Comparison of ENCODE assay signal across 8 cellular contexts in genomic region chr11:27473017-27473406, GRCh38. TPM values are rescaled to one million over a fixed set of nuclear protein-coding genes. Genes with fewer than 3 reads are reported as not detected.
DNase-seq lines count a peak whose midpoint lies in the region; ATAC-seq and TF ChIP-seq lines count a peak whose summit lies in the region.

No MANE protein-coding gene starts in this region.

- H3K27ac ChIP-seq in lower lobe of right lung, result no peak overlapping the region
- peak overlapping the region; percentile 77 to 85 for H3K27ac ChIP-seq in tibial artery

- POLR2A ChIA-PET in activated CD4-positive, alpha-beta T cell treated with anti-CD3 and anti-CD28 coated beads, Interleukin-2, amount 10 ng/mL, durations not matched to agents 7 days and 5 days (lab: Charles Lee), result no interaction called here
- POLR2A ChIA-PET in MCF 10A (lab: Yijun Ruan, JAX), result interaction anchor here (0.6 to 5.2 kb wide), 37 partner anchors 9 to 548 kb away, joined by 3 to 55 read pairs (median 4); partner anchors contain the start of gene CCDC34

- ATAC-seq in lower lobe of right lung, result no peak
- no peak for ATAC-seq in HG02885 (IDR thresholded peaks at IDR 0.05; ENCODE audit: poor library complexity, unreplicated experiment)

- peaks cover 17% of the 10 kb centered on the region for H3K4me1 Mint-ChIP-seq in activated CD4-positive, alpha-beta T cell treated with anti-CD3 and anti-CD28 coated beads, Interleukin-2, amount 10 ng/mL, durations not matched to agents 7 days and 5 days
- peaks cover 26% of the 10 kb centered on the region for H3K4me1 Mint-ChIP-seq in MCF 10A (ENCODE audit: insufficient read depth, unreplicated experiment)

- H3K9me3 Mint-ChIP-seq in activated CD4-positive, alpha-beta T cell treated with anti-CD3 and anti-CD28 coated beads, Interleukin-2, amount 10 ng/mL, durations not matched to agents 7 days and 5 days, result no peaks in the 10 kb centered on the region
- H3K9me3 Mint-ChIP-seq in MCF 10A (ENCODE audit: unreplicated experiment), result no peaks in the 10 kb centered on the region

- H3K4me3 ChIP-seq in lower lobe of right lung (peak overlapping the region; percentile 6), tibial artery (peak overlapping the region; percentile 73 to 88)

- CTCF ChIA-PET in activated CD4-positive, alpha-beta T cell treated with anti-CD3 and anti-CD28 coated beads, Interleukin-2, amount 10 ng/mL, durations not matched to agents 7 days and 5 days (lab: Charles Lee), result no interaction called here
- CTCF ChIA-PET in MCF 10A (lab: Yijun Ruan, JAX), result interaction anchor here (0.6 to 2.5 kb wide), 10 partner anchors 13 to 963 kb away, joined by 3 to 23 read pairs (median 4); partner anchors contain the start of gene CCDC34

- DNase-seq in activated CD4-positive, alpha-beta T cell treated with anti-CD3 and anti-CD28 coated beads, Interleukin-2, amount 10 ng/mL, durations not matched to agents 7 days and 5 days, result no peak
- DNase-seq in activated CD4-positive, alpha-beta T cell treated with anti-CD3 and anti-CD28 coated beads, Interleukin-2, amount 50 U/mL, for 4 hours, result no peak
- DNase-seq in MCF 10A (ENCODE audit: unreplicated experiment) (no peak), lower lobe of right lung (no peak), tibial artery (no peak), T1000 (lab: John Stamatoyannopoulos, UW) (no peak), HuH-7.5 (ENCODE audit: low spot score) (no peak)

- H3K4me1 ChIP-seq in lower lobe of right lung (peaks cover 24% of the 10 kb centered on the region), tibial artery (peaks cover 0 to 39% (median 20%) of the 10 kb centered on the region in 4 donors)

- peaks cover 3% of the 10 kb centered on the region for H3K36me3 Mint-ChIP-seq in activated CD4-positive, alpha-beta T cell treated with anti-CD3 and anti-CD28 coated beads, Interleukin-2, amount 10 ng/mL, durations not matched to agents 7 days and 5 days (ENCODE audit: low read depth)
- H3K36me3 Mint-ChIP-seq in MCF 10A (ENCODE audit: insufficient read depth, unreplicated experiment), result peaks cover 10% of the 10 kb centered on the region

- no peaks in the 10 kb centered on the region for H3K36me3 ChIP-seq in lower lobe of right lung
- H3K36me3 ChIP-seq in tibial artery, result no peaks in the 10 kb centered on the region

- no TSS peak for BruUV-seq in MCF 10A (replicated peaks; lab: Mats Ljungman, UMichigan)

- TF ChIP-seq CTCF in MCF 10A (IDR thresholded peaks at IDR 0.05; ENCODE audit: unreplicated experiment), result no peak
- no peak for TF ChIP-seq CTCF in lower lobe of right lung (IDR thresholded peaks at IDR 0.05)
- no peak for TF ChIP-seq CTCF in tibial artery (IDR thresholded peaks at IDR 0.05)

- H3K4me3 Mint-ChIP-seq in activated CD4-positive, alpha-beta T cell treated with anti-CD3 and anti-CD28 coated beads, Interleukin-2, amount 10 ng/mL, durations not matched to agents 7 days and 5 days, result peak overlapping the region; percentile 83
- H3K4me3 Mint-ChIP-seq in MCF 10A (ENCODE audit: unreplicated experiment), result peak overlapping the region; percentile 79

- H3K27me3 ChIP-seq in lower lobe of right lung (ENCODE audit: low read depth), result peaks cover 13% of the 10 kb centered on the region
- H3K27me3 ChIP-seq in tibial artery, result no peaks in the 10 kb centered on the region

- peaks cover 39% of the 10 kb centered on the region for H3K27me3 Mint-ChIP-seq in activated CD4-positive, alpha-beta T cell treated with anti-CD3 and anti-CD28 coated beads, Interleukin-2, amount 10 ng/mL, durations not matched to agents 7 days and 5 days
- H3K27me3 Mint-ChIP-seq in MCF 10A (ENCODE audit: insufficient read depth, unreplicated experiment), result no peaks in the 10 kb centered on the region

- no peak overlapping the region for H3K27ac Mint-ChIP-seq in activated CD4-positive, alpha-beta T cell treated with anti-CD3 and anti-CD28 coated beads, Interleukin-2, amount 10 ng/mL, durations not matched to agents 7 days and 5 days
- H3K27ac Mint-ChIP-seq in MCF 10A (ENCODE audit: low read depth, unreplicated experiment), result peak overlapping the region; percentile 76

- no peaks in the 10 kb centered on the region for H3K9me3 ChIP-seq in lower lobe of right lung
- H3K9me3 ChIP-seq in tibial artery, result no peaks in the 10 kb centered on the region

- intact Hi-C loops in MCF 10A (cut with micrococcal nuclease), result loop anchor here (5.0 kb wide), 1 partner anchor 176 kb away; no protein-coding TSS in a partner anchor
- intact Hi-C loops in lower lobe of right lung (cut with DNase I), result no loop called here
- intact Hi-C loops in tibial artery (cut with DNase I; ENCODE audit: low total_unique reads), result loop anchor here (10.0 kb wide), 2 partner anchors 68 to 108 kb away; partner anchors contain the start of gene CCDC34

RNA-seq across cellular contexts. Expression of gene LGR4, which starts 0.4 kb away (rescaled TPM):
- under 1 TPM; 0.12 to 0.29 TPM for total RNA-seq in activated CD4-positive, alpha-beta T cell treated with anti-CD3 and anti-CD28 coated beads, Interleukin-2, amount 10 ng/mL, durations not matched to agents 7 days and 5 days
- total RNA-seq in MCF 10A (2022) (14.2 and 14.8 TPM in 2 replicates), lower lobe of right lung (7.5 TPM)

RNA-seq across cellular contexts. Expression of gene LIN7C, which starts 33.6 kb away (rescaled TPM):
- 10 to 100 TPM; 22.3 to 24.5 TPM for total RNA-seq in activated CD4-positive, alpha-beta T cell treated with anti-CD3 and anti-CD28 coated beads, Interleukin-2, amount 10 ng/mL, durations not matched to agents 7 days and 5 days
- total RNA-seq in MCF 10A (2022) (47.7 and 50.3 TPM in 2 replicates), lower lobe of right lung (33.6 TPM)
